ENCODE assay signal across 8 cellular contexts in the genomic region with DNA sequence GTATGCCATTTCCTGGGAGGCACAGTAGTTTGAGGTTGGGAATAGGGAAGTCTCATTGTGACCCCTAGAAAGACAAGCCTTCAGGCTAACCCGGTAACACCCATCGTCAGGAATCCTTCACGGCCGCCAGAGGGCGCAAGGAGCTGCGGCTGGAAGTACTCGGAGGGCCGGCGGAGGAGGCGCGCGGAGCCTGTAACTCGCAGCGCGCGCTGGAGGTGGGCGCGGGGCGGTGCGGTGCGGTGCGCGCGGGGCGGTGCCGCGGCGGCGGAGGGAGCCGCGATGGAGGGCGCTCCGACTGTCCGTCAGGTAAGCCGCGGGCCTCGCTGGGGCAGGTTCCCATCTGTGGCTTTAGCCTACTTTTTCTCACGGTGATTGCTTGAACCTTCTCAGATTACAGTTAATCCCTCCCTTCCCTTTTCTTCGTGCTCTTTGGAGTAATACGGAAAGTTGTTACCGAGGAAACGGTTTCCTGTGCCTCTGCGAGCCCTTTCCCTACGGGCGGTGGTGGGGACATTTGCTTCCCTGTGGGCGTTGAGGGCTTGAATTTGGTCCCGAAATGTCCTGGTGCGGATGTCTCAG. TPM values are rescaled to one million over a fixed set of nuclear protein-coding genes. Genes with fewer than 3 reads are reported as not detected.
DNase-seq lines count a peak whose midpoint lies in the region; ATAC-seq and FAIRE-seq lines count a peak whose summit lies in the region.

A gene (plus strand): TSS at position 158 of the 579 bp plus-strand sequence. CDS start 122 bp downstream, at position 280.

- H3K36me3 ChIP-seq in endocrine pancreas (ENCODE audit: control insufficient read depth, insufficient read depth, low read length): no peaks in the 10 kb centered on the region

- H3K9ac ChIP-seq in endocrine pancreas (ENCODE audit: control insufficient read depth, insufficient read depth, low read length): peak within 1 kb of the TSS; percentile 88

- FAIRE-seq in HTR-8/SVneo (lab: Jason Lieb, UNC): no peak

- peak within 1 kb of the TSS; percentile 79 for H3K4me3 ChIP-seq in endocrine pancreas (ENCODE audit: control insufficient read depth, insufficient read depth, low read length)

- no peaks in the 10 kb centered on the region for H3K27me3 ChIP-seq in endocrine pancreas (ENCODE audit: control insufficient read depth, insufficient read depth, low read length)

- DNase-seq in COR-L47 (lab: John Stamatoyannopoulos, UW) (peak; percentile 93), HTR-8/SVneo (ENCODE audit: insufficient read length, low spot score) (peak; percentile 82), mesenteric fat pad (ENCODE audit: low spot score) (peak; percentile 93)
- DNase-seq in NK-92 treated with Interleukin-12 subunit alpha and Interleukin-12 subunit beta, amount 100 ng/mL, for 24 hours (lab: John Stamatoyannopoulos, UW): peak; percentile 80
- DNase-seq in activated CD8-positive, alpha-beta memory T cell treated with anti-CD3 and anti-CD28 coated beads for 48 hours (ENCODE audit: low read depth in 2 of 3, low spot score in 2 of 3): peak; percentile 49 to 71 (median 70)
- DNase-seq in stimulated activated CD8-positive, alpha-beta memory T cell treated with anti-CD3 and anti-CD28 coated beads, Interleukin-15, amount 100 ng/mL, for 1 hour (ENCODE audit: low read depth): peak; percentile 65

- ATAC-seq in GM21390 (IDR thresholded peaks at IDR 0.05; ENCODE audit: unreplicated experiment): peak; percentile 89

- no peaks in the 10 kb centered on the region for H3K9me3 ChIP-seq in endocrine pancreas (ENCODE audit: control insufficient read depth, low read length)

- H3K4me1 ChIP-seq in endocrine pancreas (ENCODE audit: control insufficient read depth, insufficient read depth, low read length): no peaks in the 10 kb centered on the region

RNA-seq across cellular contexts. Expression of the gene that starts here (rescaled TPM):
- total RNA-seq in mesenteric fat pad: 1.8 TPM

Comparison
In these comparisons a context has a peak if more than half of its experiments do, and no peak if none do; other contexts are left out.
1. Peak in every context shown above with its lines: DNase-seq, ATAC-seq and H3K4me3 ChIP-seq.